ENCODE assay signal across 19 cellular contexts in genomic region chr15:89455535-89455934, GRCh38. TPM values are rescaled to one million over a fixed set of nuclear protein-coding genes. Genes with fewer than 3 reads are reported as not detected.
A peak's percentile ranks its signal among the peaks of the same experiment; 100 is the strongest.
DNase-seq lines count a peak whose midpoint lies in the region; ATAC-seq, FAIRE-seq and TF ChIP-seq lines count a peak whose summit lies in the region.
"Had no signal": no experiment of that assay in that cellular context is flagged by ENCODE, and none has a peak within 500 bp of the region (broad histone marks: within the 10 kb centered on the region; RNA-seq: fewer than 3 reads in every experiment).

No MANE protein-coding gene starts in this region.

- no TSS peak for BruUV-seq in HepG2 (replicated peaks; lab: Mats Ljungman, UMichigan)

- TF ChIP-seq CTCF in HepG2 (CRISPR knock-in tag; IDR thresholded peaks at IDR 0.05) = no peak
- TF ChIP-seq CTCF in thyroid gland (IDR thresholded peaks at IDR 0.05) = no peak

- CTCF ChIA-PET in HepG2 (lab: Yijun Ruan, JAX; ENCODE audit: low intra/inter-chr PET ratio, low total read pairs) = no interaction called here

- 0% methylated on average over 1 of the region's 1 CpG for WGBS in HepG2 (ENCODE audit: low lambda C conversion rate)
- WGBS in thyroid gland, 2 donors = 93 to 95% methylated on average over 1 of the region's 1 CpG

- DNase-seq in NCI-H510A treated with DMSO at 0.1 percent for 48 hours (lab: John Stamatoyannopoulos, UW) (peak; percentile 23), NCI-H510A (lab: John Stamatoyannopoulos, UW) (no peak), HepG2 (ENCODE audit: low spot score) (no peak), posterior vena cava (ENCODE audit: low spot score) (peak; percentile 16), thyroid gland (no peak), NCI-H82 treated with DMSO at 0.1 percent for 48 hours (lab: John Stamatoyannopoulos, UW; ENCODE audit: unreplicated experiment) (no peak)
- DNase-seq: 8988T; AML-193; CD8-positive, alpha-beta memory T cell; DMS79; H7 had no signal

- no peak for TF ChIP-seq RAD21 in HepG2 (CRISPR knock-in tag; IDR thresholded peaks at IDR 0.05)

- TF ChIP-seq POLR2A in HepG2 (IDR thresholded peaks at IDR 0.05; ENCODE audit: insufficient read depth in 1 of 2, low read depth in 2 of 2, low read length in 2 of 2) = no peak
- TF ChIP-seq POLR2A in thyroid gland (IDR thresholded peaks at IDR 0.05) = no peak

- intact Hi-C loops in HepG2 (cut with micrococcal nuclease; ENCODE audit: unreplicated experiment) (no loop called here), posterior vena cava (cut with DNase I) (no loop called here), thyroid gland (cut with DNase I) (no loop called here)

- POLR2A ChIA-PET in HepG2 (lab: Yijun Ruan, JAX) = no interaction called here

- H3K27me3 ChIP-seq in HepG2 (ENCODE audit: control insufficient read depth in 1 of 2, insufficient read depth in 2 of 2, low read length in 2 of 2) (peaks cover 0 to 8% of the 10 kb centered on the region in 2 experiments; a peak in 2 of 5 replicates), thyroid gland (no peaks in the 10 kb centered on the region)

- H3K27ac ChIP-seq in HepG2 (ENCODE audit: extremely low read length, insufficient read depth, low read length) = no peak overlapping the region
- no peak overlapping the region for H3K27ac ChIP-seq in thyroid gland
- H3K27ac ChIP-seq: BLaER1 had no signal

- in situ Hi-C loops in HepG2 (cut with HindIII; ENCODE audit: extremely low pct_ligation_motif_present, low pct_unique_long_range_greater_than_20kb) = no loop called here

- H3K9me3 ChIP-seq in HepG2 (ENCODE audit: low read length) (no peaks in the 10 kb centered on the region), thyroid gland (no peaks in the 10 kb centered on the region)

- FAIRE-seq in HepG2 (lab: Jason Lieb, UNC) = no peak
- FAIRE-seq: GM12878, GM18507 had no signal

- H4K20me1 ChIP-seq in HepG2 (ENCODE audit: insufficient read depth, low read length) = no peaks in the 10 kb centered on the region
- H4K20me1 ChIP-seq: BLaER1 had no signal

- H3K4me1 ChIP-seq in HepG2 (ENCODE audit: insufficient read depth, low read length) (peaks cover 58% of the 10 kb centered on the region), thyroid gland (no peaks in the 10 kb centered on the region)

- H2AFZ ChIP-seq in HepG2 (ENCODE audit: low read length) = no peak overlapping the region
- H2AFZ ChIP-seq: GM23338 had no signal

- H3K4me2 ChIP-seq in HepG2 (ENCODE audit: low read depth, low read length) = no peak overlapping the region
- H3K4me2 ChIP-seq: BLaER1, GM23338 had no signal

- H3K36me3 ChIP-seq in HepG2 (replicated peaks in 1 of 2; ENCODE audit: control insufficient read depth in 1 of 2, insufficient read depth in 2 of 2, low read length in 2 of 2) (no peaks in the 10 kb centered on the region), thyroid gland (no peaks in the 10 kb centered on the region)
- H3K36me3 ChIP-seq: BLaER1 had no signal

- ATAC-seq in HepG2 = no peak
- no peak for ATAC-seq in GM21529 (IDR thresholded peaks at IDR 0.05; ENCODE audit: unreplicated experiment)
- ATAC-seq: GM12878, GM23338 had no signal

- H3K79me2 ChIP-seq in HepG2 (ENCODE audit: insufficient read depth, low read length) = no peaks in the 10 kb centered on the region

- H3K4me3 ChIP-seq in HepG2 (replicated peaks in 1 of 3; ENCODE audit: insufficient read depth in 1 of 3, low read depth in 2 of 3, low read length in 3 of 3) (no peak overlapping the region), thyroid gland (replicated peaks in 1 of 3) (no peak overlapping the region)
- H3K4me3 ChIP-seq: BLaER1, GM12878, GM23338 had no signal

- no peak overlapping the region for H3K9ac ChIP-seq in HepG2 (ENCODE audit: insufficient read depth, low read depth, low read length)
- H3K9ac ChIP-seq: BLaER1 had no signal

- TF ChIP-seq EP300 in HepG2 (IDR thresholded peaks at IDR 0.05; ENCODE audit: low read depth in 2 of 2, low read length in 2 of 2) (peak in 1 of 2 experiments; percentile 71; a peak in 2 of 4 replicates), HepG2 (CRISPR knock-in tag; IDR thresholded peaks at IDR 0.05; ENCODE audit: borderline replicate concordance) (no peak)

TF ChIP-seq in HepG2, 621 proteins besides CTCF, POLR2A, EP300 and RAD21 (continues in another document):
- TF ChIP-seq, protein P1, sequence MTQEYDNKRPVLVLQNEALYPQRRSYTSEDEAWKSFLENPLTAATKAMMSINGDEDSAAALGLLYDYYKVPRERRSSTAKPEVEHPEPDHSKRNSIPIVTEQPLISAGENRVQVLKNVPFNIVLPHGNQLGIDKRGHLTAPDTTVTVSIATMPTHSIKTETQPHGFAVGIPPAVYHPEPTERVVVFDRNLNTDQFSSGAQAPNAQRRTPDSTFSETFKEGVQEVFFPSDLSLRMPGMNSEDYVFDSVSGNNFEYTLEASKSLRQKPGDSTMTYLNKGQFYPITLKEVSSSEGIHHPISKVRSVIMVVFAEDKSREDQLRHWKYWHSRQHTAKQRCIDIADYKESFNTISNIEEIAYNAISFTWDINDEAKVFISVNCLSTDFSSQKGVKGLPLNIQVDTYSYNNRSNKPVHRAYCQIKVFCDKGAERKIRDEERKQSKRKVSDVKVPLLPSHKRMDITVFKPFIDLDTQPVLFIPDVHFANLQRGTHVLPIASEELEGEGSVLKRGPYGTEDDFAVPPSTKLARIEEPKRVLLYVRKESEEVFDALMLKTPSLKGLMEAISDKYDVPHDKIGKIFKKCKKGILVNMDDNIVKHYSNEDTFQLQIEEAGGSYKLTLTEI (CRISPR knock-in tag; conservative IDR thresholded peaks at IDR 0.05) = no peak
- TF ChIP-seq ZMYM4 (CRISPR knock-in tag; IDR thresholded peaks at IDR 0.05) (peak; percentile 69; the same call in 1 of the 2 replicates), RXRA (CRISPR knock-in tag; IDR thresholded peaks at IDR 0.05) (peak; percentile 51; the same call in 1 of the 2 replicates), TFDP1 (CRISPR knock-in tag; IDR thresholded peaks at IDR 0.05; ENCODE audit: borderline replicate concordance) (peak; percentile 29; the same call in 1 of the 2 replicates), ZNF354B (CRISPR knock-in tag; IDR thresholded peaks at IDR 0.05) (no peak), ZNF451 (CRISPR knock-in tag; IDR thresholded peaks at IDR 0.05) (peak; percentile 76; the same call in 1 of the 2 replicates)
- TF ChIP-seq, protein P2, sequence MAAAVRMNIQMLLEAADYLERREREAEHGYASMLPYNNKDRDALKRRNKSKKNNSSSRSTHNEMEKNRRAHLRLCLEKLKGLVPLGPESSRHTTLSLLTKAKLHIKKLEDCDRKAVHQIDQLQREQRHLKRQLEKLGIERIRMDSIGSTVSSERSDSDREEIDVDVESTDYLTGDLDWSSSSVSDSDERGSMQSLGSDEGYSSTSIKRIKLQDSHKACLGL (CRISPR knock-in tag; IDR thresholded peaks at IDR 0.05) = no peak

RNA-seq across cellular contexts. Expression of gene RHCG, which starts 40.8 kb away (rescaled TPM):
- not detected in 2 replicates for total RNA-seq in HepG2 (2016; rRNA removed; fragmentation: Illumina TruSeq; extraction: Trizol)
- not detected in 2 replicates for total RNA-seq in HepG2 (2016; cell fraction: cytosol; rRNA removed; fragmentation: Illumina TruSeq; extraction: Trizol; ENCODE audit: low read depth)
- total RNA-seq in HepG2 (2016; cell fraction: insoluble cytoplasmic fraction; rRNA removed; fragmentation: Illumina TruSeq; extraction: Trizol) = not detected in 2 replicates
- not detected in 2 replicates for total RNA-seq in HepG2 (2016; cell fraction: membrane; rRNA removed; fragmentation: Illumina TruSeq; extraction: Trizol)
- total RNA-seq in HepG2 (2016; cell fraction: nucleus; rRNA removed; fragmentation: Illumina TruSeq; extraction: Trizol) = not detected in 2 replicates
- not detected in 2 replicates for polyA plus RNA-seq in HepG2 (2011; rRNA removed)
- polyA plus RNA-seq in HepG2 (2011; cell fraction: cytosol; rRNA removed) = not detected in 2 replicates
- not detected in 2 replicates for polyA plus RNA-seq in HepG2 (2011; cell fraction: nucleus; rRNA removed)
- polyA plus RNA-seq in HepG2 (2012) = not detected in 2 replicates
- not detected in 2 replicates for polyA plus RNA-seq in HepG2 (2016; cell fraction: cytosol; fragmentation: Illumina TruSeq; extraction: Trizol; ENCODE audit: low read depth)
- polyA plus RNA-seq in HepG2 (2016; cell fraction: insoluble cytoplasmic fraction; fragmentation: Illumina TruSeq; extraction: Trizol; ENCODE audit: low read depth) = not detected in 2 replicates
- polyA plus RNA-seq in HepG2 (2016; cell fraction: membrane; fragmentation: Illumina TruSeq; extraction: Trizol; ENCODE audit: low read depth) = not detected in 2 replicates
- not detected in 2 replicates for polyA plus RNA-seq in HepG2 (2016; cell fraction: nucleus; fragmentation: Illumina TruSeq; extraction: Trizol; ENCODE audit: insufficient read depth, low read depth)
- 0.33 TPM in 1 of 2 replicates, not detected in the other for polyA minus RNA-seq in HepG2 (2011; rRNA and poly(A)+ RNA removed; ENCODE audit: low replicate concordance)
- polyA minus RNA-seq in HepG2 (2011; cell fraction: cytosol; rRNA and poly(A)+ RNA removed) = not detected in 2 replicates
- polyA minus RNA-seq in HepG2 (2011; cell fraction: nucleus; rRNA and poly(A)+ RNA removed) = not detected in 2 replicates
- total RNA-seq in posterior vena cava = not detected
- not detected for total RNA-seq in thyroid gland
- total RNA-seq: CD8-positive, alpha-beta memory T cell; G401; H7; HT-29 had no signal
- polyA plus RNA-seq: CD8-positive, alpha-beta memory T cell; IgD-negative memory B cell had no signal

Comparison
In these comparisons a context has a peak if more than half of its experiments do, and no peak if none do; other contexts are left out.
1. DNase-seq: peak in NCI-H510A treated with DMSO at 0.1 percent for 48 hours (single experiment) and posterior vena cava (single experiment); none in NCI-H510A (single experiment), HepG2 (single experiment), thyroid gland (0 of 2) and NCI-H82 treated with DMSO at 0.1 percent for 48 hours (single experiment).